Comparison of ENCODE assay signal across 19 cellular contexts in genomic region chr15:66646308-66646707, GRCh38. TPM values are rescaled to one million over a fixed set of nuclear protein-coding genes. Genes with fewer than 3 reads are reported as not detected.
A peak's percentile ranks its signal among the peaks of the same experiment; 100 is the strongest.
DNase-seq lines count a peak whose midpoint lies in the region; ATAC-seq and TF ChIP-seq lines count a peak whose summit lies in the region.
"Had no signal": no experiment of that assay in that cellular context is flagged by ENCODE, and none has a peak within 500 bp of the region (broad histone marks: within the 10 kb centered on the region; RNA-seq: fewer than 3 reads in every experiment).

No MANE protein-coding gene starts in this region.

- H2BK15ac ChIP-seq in mesenchymal stem cell (ENCODE audit: low read depth, poor library complexity, severe bottlenecking) = no peak overlapping the region

- H2BK120ac ChIP-seq in mesenchymal stem cell (ENCODE audit: low read depth, low read length) = no peak overlapping the region

- H2AFZ ChIP-seq in mesenchymal stem cell (ENCODE audit: low read depth, low read length) = no peak overlapping the region

- H2BK12ac ChIP-seq in mesenchymal stem cell (ENCODE audit: low read length in 2 of 2) = peak overlapping the region in 1 of 2 experiments; percentile 29

- H3K9ac ChIP-seq in mesenchymal stem cell (ENCODE audit: low read length) = no peak overlapping the region

- H3K4me2 ChIP-seq in mesenchymal stem cell (ENCODE audit: low read length, poor library complexity, severe bottlenecking) = no peak overlapping the region

- no peaks in the 10 kb centered on the region for H3K9me3 Mint-ChIP-seq in chondrocyte (ENCODE audit: low read depth)
- H3K9me3 Mint-ChIP-seq: activated naive CD8-positive, alpha-beta T cell treated with anti-CD3 and anti-CD28 coated beads, Interleukin-2, amount 50 U/mL, for 24 hours; activated T-cell treated with anti-CD3 and anti-CD28 coated beads, Interleukin-2, amount 50 U/mL, for 4 hours had no signal

- H3K18ac ChIP-seq in mesenchymal stem cell (ENCODE audit: low read depth in 1 of 2, low read length in 2 of 2) = no peak overlapping the region

- H3K36me3 Mint-ChIP-seq in chondrocyte (ENCODE audit: low read depth) = no peaks in the 10 kb centered on the region

- no peaks in the 10 kb centered on the region for H3K79me1 ChIP-seq in mesenchymal stem cell (replicated peaks; ENCODE audit: low read length, poor library complexity, severe bottlenecking)

- H3K14ac ChIP-seq in mesenchymal stem cell (ENCODE audit: low read length in 2 of 2) = no peak overlapping the region

- no peaks in the 10 kb centered on the region for H3K36me3 ChIP-seq in mesenchymal stem cell (ENCODE audit: control insufficient read depth in 1 of 2, insufficient read depth in 2 of 2, low read depth in 1 of 2, low read length in 2 of 2)

- no peak overlapping the region for H3K4me3 Mint-ChIP-seq in chondrocyte (ENCODE audit: unreplicated experiment)
- H3K4me3 Mint-ChIP-seq: activated naive CD8-positive, alpha-beta T cell treated with anti-CD3 and anti-CD28 coated beads, Interleukin-2, amount 50 U/mL, for 24 hours; activated T-cell treated with anti-CD3 and anti-CD28 coated beads, Interleukin-2, amount 50 U/mL, for 4 hours; B cell had no signal

- no peak for TF ChIP-seq CTCF in chondrocyte (IDR thresholded peaks at IDR 0.05)

- H4K91ac ChIP-seq in mesenchymal stem cell (ENCODE audit: low read length) = no peak overlapping the region

- peaks cover 31% of the 10 kb centered on the region for H3K4me1 Mint-ChIP-seq in chondrocyte (ENCODE audit: low read depth)
- H3K4me1 Mint-ChIP-seq: activated naive CD8-positive, alpha-beta T cell treated with anti-CD3 and anti-CD28 coated beads, Interleukin-2, amount 50 U/mL, for 24 hours; B cell had no signal

- H3K27me3 ChIP-seq in mesenchymal stem cell (ENCODE audit: control insufficient read depth in 1 of 2, insufficient read depth in 1 of 2, low read length in 2 of 2) = no peaks in the 10 kb centered on the region

- H3K23ac ChIP-seq in mesenchymal stem cell (ENCODE audit: low read length in 2 of 2) = no peak overlapping the region

- H4K8ac ChIP-seq in mesenchymal stem cell (ENCODE audit: low read length) = no peak overlapping the region

- no peak overlapping the region for H3K4me3 ChIP-seq in mesenchymal stem cell (ENCODE audit: insufficient read depth in 1 of 2, low read depth in 1 of 2, low read length in 2 of 2)

- ATAC-seq in HG03571 (IDR thresholded peaks at IDR 0.05; ENCODE audit: unreplicated experiment) = no peak
- ATAC-seq: activated naive CD8-positive, alpha-beta T cell treated with anti-CD3 and anti-CD28 coated beads, Interleukin-2, amount 50 U/mL, for 24 hours; activated T-cell treated with anti-CD3 and anti-CD28 coated beads, Interleukin-2, amount 50 U/mL, for 4 hours had no signal

- no peak overlapping the region for H2BK5ac ChIP-seq in mesenchymal stem cell (ENCODE audit: low read depth, low read length, poor library complexity, severe bottlenecking)

- WGBS in mesenchymal stem cell = 67% methylated on average over 8 of the region's 9 CpGs

- DNase-seq in AG20443 (ENCODE audit: low spot score) (peak; percentile 88), GOT3 (lab: John Stamatoyannopoulos, UW) (peak; percentile 34), chondrocyte (ENCODE audit: low spot score) (no peak), mesenchymal stem cell (peak; percentile 50), iPS-NIHi11 (ENCODE audit: low spot score) (no peak), GM19238 (ENCODE audit: insufficient read length, low spot score) (no peak)
- DNase-seq in activated CD4-positive, alpha-beta T cell treated with anti-CD3 and anti-CD28 coated beads for 4 hours = no peak
- DNase-seq: activated naive CD8-positive, alpha-beta T cell treated with anti-CD3 and anti-CD28 coated beads, Interleukin-2, amount 50 U/mL, for 24 hours; activated T-cell treated with anti-CD3 and anti-CD28 coated beads, Interleukin-2, amount 50 U/mL, for 4 hours; cerebellar nuclear complex; DMS153; NCI-H146; NCI-H345; SHP77 treated with DMSO at 0.1 percent for 48 hours; substantia nigra; T-helper 9 cell had no signal

- peaks cover 14% of the 10 kb centered on the region for H3K4me1 ChIP-seq in mesenchymal stem cell (ENCODE audit: control insufficient read depth, insufficient read depth, low read depth, low read length)

- H3K27ac ChIP-seq in mesenchymal stem cell (ENCODE audit: low read length, poor library complexity, severe bottlenecking) = no peak overlapping the region

- peak overlapping the region; percentile 36 for H3K27ac Mint-ChIP-seq in chondrocyte (ENCODE audit: unreplicated experiment)
- H3K27ac Mint-ChIP-seq: activated naive CD8-positive, alpha-beta T cell treated with anti-CD3 and anti-CD28 coated beads, Interleukin-2, amount 50 U/mL, for 24 hours; B cell; progenitor cell of endocrine pancreas had no signal

- no peak overlapping the region for H3K4ac ChIP-seq in mesenchymal stem cell (ENCODE audit: low read depth in 1 of 2, low read length in 2 of 2)

- no peaks in the 10 kb centered on the region for H3K9me3 ChIP-seq in mesenchymal stem cell (ENCODE audit: control insufficient read depth, low read length)

- no peaks in the 10 kb centered on the region for H3K27me3 Mint-ChIP-seq in chondrocyte (ENCODE audit: low read depth)
- H3K27me3 Mint-ChIP-seq: activated naive CD8-positive, alpha-beta T cell treated with anti-CD3 and anti-CD28 coated beads, Interleukin-2, amount 50 U/mL, for 24 hours; B cell had no signal

- no peak overlapping the region for H2AK5ac ChIP-seq in mesenchymal stem cell (ENCODE audit: low read length, severe bottlenecking)

RNA-seq across cellular contexts. Expression of gene SMAD6, which starts 55.7 kb away (rescaled TPM):
- 5.2 to 29.0 TPM (median 6.6 TPM) in 3 replicates for total RNA-seq in chondrocyte
- 5.5 TPM for polyA plus RNA-seq in mesenchymal stem cell (2013, experiment 1 of 2)
- polyA plus RNA-seq in mesenchymal stem cell (2013, experiment 2 of 2) = 5.6 TPM

Comparison
In these comparisons a context has a peak if more than half of its experiments do, and no peak if none do; other contexts are left out.
1. DNase-seq: peak in AG20443 (single experiment), GOT3 (single experiment) and mesenchymal stem cell (single experiment); none in chondrocyte (single experiment), activated CD4-positive, alpha-beta T cell treated with anti-CD3 and anti-CD28 coated beads for 4 hours (0 of 2), iPS-NIHi11 (single experiment) and GM19238 (single experiment).